In the genomic region with DNA sequence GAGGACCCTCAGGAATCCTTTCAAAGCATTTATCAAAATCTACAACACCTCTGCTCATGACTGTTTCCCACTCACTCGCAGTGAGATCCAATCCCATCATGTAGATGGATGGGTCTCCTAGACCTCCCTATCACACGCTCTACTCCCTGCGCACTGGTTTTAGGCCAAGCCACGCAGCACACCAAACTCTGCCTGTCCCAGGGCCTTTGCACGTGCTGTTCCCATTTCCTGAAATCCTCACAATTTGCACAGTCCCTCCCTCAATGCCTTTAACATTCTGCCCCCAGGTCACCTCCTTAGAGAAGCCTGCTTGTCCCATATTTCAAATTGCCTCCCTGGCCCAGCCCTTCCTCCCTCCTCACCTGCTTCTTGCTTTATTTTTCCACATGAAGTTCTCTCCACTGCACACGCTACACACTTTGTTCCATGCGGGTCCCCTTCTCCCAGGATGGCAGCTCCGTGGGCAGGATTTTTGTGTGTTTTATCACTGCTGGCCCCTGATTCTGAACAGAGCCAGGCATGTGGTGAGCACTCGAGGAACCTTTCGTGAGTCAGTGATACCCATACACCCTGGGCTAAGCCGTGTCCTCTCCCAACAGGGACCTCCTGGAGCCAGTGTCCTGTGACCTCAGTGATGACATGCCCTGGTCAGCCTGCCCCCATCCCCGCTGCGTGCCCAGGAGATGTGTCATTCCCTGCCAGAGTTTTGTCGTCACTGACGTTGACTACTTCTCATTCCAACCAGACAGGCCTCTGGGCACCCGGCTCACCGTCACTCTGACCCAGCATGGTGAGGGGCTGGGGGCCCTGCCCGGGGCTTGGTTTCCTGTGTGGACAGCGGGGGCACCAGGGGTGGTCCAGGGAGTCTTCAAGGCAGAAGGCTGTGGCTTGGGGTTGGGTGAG, we compare ENCODE assay signal across 1 cellular context.
TF ChIP-seq lines count a peak whose summit lies in the region.

No MANE protein-coding gene starts in this region.

TF ChIP-seq in H1, 55 proteins besides CTCF, POLR2A, EP300 and RAD21 (continued from another document):
- TF ChIP-seq, protein P1, sequence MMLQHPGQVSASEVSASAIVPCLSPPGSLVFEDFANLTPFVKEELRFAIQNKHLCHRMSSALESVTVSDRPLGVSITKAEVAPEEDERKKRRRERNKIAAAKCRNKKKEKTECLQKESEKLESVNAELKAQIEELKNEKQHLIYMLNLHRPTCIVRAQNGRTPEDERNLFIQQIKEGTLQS (IDR thresholded peaks at IDR 0.05; ENCODE audit: insufficient read depth, low read depth, low read length) = no peak
- TF ChIP-seq GABPA (IDR thresholded peaks at IDR 0.05; ENCODE audit: borderline replicate concordance, insufficient read depth, low read length) = no peak
- no peak for TF ChIP-seq BACH1 (IDR thresholded peaks at IDR 0.05; ENCODE audit: low read length)
- TF ChIP-seq CBX8 (IDR thresholded peaks at IDR 0.05; ENCODE audit: borderline replicate concordance, low read depth, low read length) = no peak
- TF ChIP-seq NRF1 (IDR thresholded peaks at IDR 0.05; ENCODE audit: low read depth, low read length) = no peak
- TF ChIP-seq SAP30 (IDR thresholded peaks at IDR 0.05; ENCODE audit: insufficient read depth, insufficient replicate concordance, low read length) = no peak
- no peak for TF ChIP-seq RFX5 (IDR thresholded peaks at IDR 0.05; ENCODE audit: borderline replicate concordance, low read depth, low read length)
- no peak for TF ChIP-seq HDAC2 (IDR thresholded peaks at IDR 0.05; ENCODE audit: borderline replicate concordance in 1 of 2, low read depth in 2 of 2, low read length in 2 of 2)
- TF ChIP-seq SP4 (IDR thresholded peaks at IDR 0.05; ENCODE audit: low read length) = no peak
- TF ChIP-seq TBP (IDR thresholded peaks at IDR 0.05; ENCODE audit: low read depth, low read length) = no peak
